ENCODE assay signal across 24 cellular contexts in genomic region chr2:44397447-44397846, GRCh38.
"Had no signal": no experiment of that assay in that cellular context is flagged by ENCODE, and none has a peak within 500 bp of the region (broad histone marks: within the 10 kb centered on the region; RNA-seq: fewer than 3 reads in every experiment).

No MANE protein-coding gene starts in this region.

- H3K9me3 ChIP-seq: colonic mucosa, esophagus squamous epithelium, right lobe of liver, vagina had no signal

- H3K4me1 ChIP-seq: colonic mucosa, esophagus squamous epithelium, foreskin keratinocyte, right lobe of liver, vagina had no signal

- H3K9me3 Mint-ChIP-seq: activated B cell treated with CpG ODN at 0.5 μM for 24 hours; activated T-cell treated with anti-CD3 and anti-CD28 coated beads, Interleukin-2, amount 50 U/mL, for 24 hours; activated T-helper 2 cell treated with anti-CD3 and anti-CD28 coated beads, Interferon-gamma antibody, Interleukin-2, Interleukin-4, amounts not matched to agents 10 μg/mL and 5 μg/mL and 100 μg/mL, durations not matched to agents 14 hours and 24 hours and 36 hours; endodermal cell; nephron; stimulated activated naive B cell treated with anti-CD40 and anti-IgM and Interleukin-4, amounts not matched to agents 10 μg/mL and 1 μg/mL and 100 μg/mL, for 72 hours had no signal

- H3K27me3 ChIP-seq: colonic mucosa, esophagus squamous epithelium, foreskin keratinocyte, right lobe of liver, vagina had no signal

- H3K4me3 ChIP-seq: colonic mucosa, esophagus squamous epithelium, right lobe of liver had no signal

- ATAC-seq: activated CD4-positive, alpha-beta T cell treated with anti-CD3 and anti-CD28 coated beads for 36 hours; foreskin keratinocyte; left ventricle myocardium superior; right lobe of liver; stimulated activated naive B cell treated with anti-CD40 and anti-IgM and Interleukin-4, amounts not matched to agents 10 μg/mL and 1 μg/mL and 100 μg/mL, for 72 hours had no signal

- H3K4me1 Mint-ChIP-seq: activated B cell treated with CpG ODN at 0.5 μM for 24 hours; activated CD4-positive, alpha-beta T cell treated with anti-CD3 and anti-CD28 coated beads for 36 hours; stimulated activated naive B cell treated with anti-CD40 and anti-IgM and Interleukin-4, amounts not matched to agents 10 μg/mL and 1 μg/mL and 100 μg/mL, for 72 hours had no signal

- H3K27ac Mint-ChIP-seq: activated B cell treated with CpG ODN at 0.5 μM for 24 hours; activated CD4-positive, alpha-beta T cell treated with anti-CD3 and anti-CD28 coated beads for 36 hours; activated naive CD8-positive, alpha-beta T cell; activated T-cell treated with anti-CD3 and anti-CD28 coated beads, Interleukin-2, amount 50 U/mL, for 24 hours; activated T-helper 2 cell treated with anti-CD3 and anti-CD28 coated beads, Interferon-gamma antibody, Interleukin-2, Interleukin-4, amounts not matched to agents 10 μg/mL and 5 μg/mL and 100 μg/mL, durations not matched to agents 14 hours and 24 hours and 36 hours; nephron; stimulated activated naive B cell treated with anti-CD40 and anti-IgM and Interleukin-4, amounts not matched to agents 10 μg/mL and 1 μg/mL and 100 μg/mL, for 72 hours had no signal

- H3K27ac ChIP-seq: colonic mucosa, esophagus squamous epithelium, foreskin keratinocyte, right lobe of liver, skin epidermis, vagina had no signal

- DNase-seq: activated B cell treated with CpG ODN at 0.5 μM for 24 hours; activated CD4-positive, alpha-beta T cell treated with anti-CD3 and anti-CD28 coated beads for 36 hours; activated CD4-positive, alpha-beta T cell treated with anti-CD3 and anti-CD28 coated beads, Interleukin-2, amount 50 U/mL, for 4 hours; activated CD8-positive, alpha-beta memory T cell treated with anti-CD3 and anti-CD28 coated beads for 24 hours; activated CD8-positive, alpha-beta memory T cell treated with anti-CD3 and anti-CD28 coated beads, Interleukin-2, amount 50 U/mL, for 4 hours; activated naive CD4-positive, alpha-beta T cell; activated T-cell treated with anti-CD3 and anti-CD28 coated beads, Interleukin-2, amount 50 U/mL, for 24 hours; colonic mucosa; endodermal cell; esophagus squamous epithelium; foreskin keratinocyte; glutamatergic neuron; hippocampal formation; left ventricle myocardium superior; mammary epithelial cell; right lobe of liver; stimulated activated CD4-positive, alpha-beta T cell treated with anti-CD3 and anti-CD28 coated beads, Interleukin-1b, Interleukin-23, amount 100 ng/mL, for 48 hours; stimulated activated naive B cell treated with anti-CD40 and anti-IgM and Interleukin-4, amounts not matched to agents 10 μg/mL and 1 μg/mL and 100 μg/mL, for 72 hours; trophoblast cell had no signal

- H3K27me3 Mint-ChIP-seq: activated B cell treated with CpG ODN at 0.5 μM for 24 hours; activated CD4-positive, alpha-beta T cell treated with anti-CD3 and anti-CD28 coated beads for 36 hours; activated naive CD8-positive, alpha-beta T cell; activated T-cell treated with anti-CD3 and anti-CD28 coated beads, Interleukin-2, amount 50 U/mL, for 24 hours; stimulated activated naive B cell treated with anti-CD40 and anti-IgM and Interleukin-4, amounts not matched to agents 10 μg/mL and 1 μg/mL and 100 μg/mL, for 72 hours had no signal

- H3K36me3 ChIP-seq: colonic mucosa, esophagus squamous epithelium, right lobe of liver, vagina had no signal

- H3K4me3 Mint-ChIP-seq: activated B cell treated with CpG ODN at 0.5 μM for 24 hours; activated CD4-positive, alpha-beta T cell treated with anti-CD3 and anti-CD28 coated beads for 36 hours; activated naive CD8-positive, alpha-beta T cell; activated T-cell treated with anti-CD3 and anti-CD28 coated beads, Interleukin-2, amount 50 U/mL, for 24 hours; endodermal cell; stimulated activated naive B cell treated with anti-CD40 and anti-IgM and Interleukin-4, amounts not matched to agents 10 μg/mL and 1 μg/mL and 100 μg/mL, for 72 hours had no signal
